8 cellular contexts compared by ENCODE assay signal in the genomic region with DNA sequence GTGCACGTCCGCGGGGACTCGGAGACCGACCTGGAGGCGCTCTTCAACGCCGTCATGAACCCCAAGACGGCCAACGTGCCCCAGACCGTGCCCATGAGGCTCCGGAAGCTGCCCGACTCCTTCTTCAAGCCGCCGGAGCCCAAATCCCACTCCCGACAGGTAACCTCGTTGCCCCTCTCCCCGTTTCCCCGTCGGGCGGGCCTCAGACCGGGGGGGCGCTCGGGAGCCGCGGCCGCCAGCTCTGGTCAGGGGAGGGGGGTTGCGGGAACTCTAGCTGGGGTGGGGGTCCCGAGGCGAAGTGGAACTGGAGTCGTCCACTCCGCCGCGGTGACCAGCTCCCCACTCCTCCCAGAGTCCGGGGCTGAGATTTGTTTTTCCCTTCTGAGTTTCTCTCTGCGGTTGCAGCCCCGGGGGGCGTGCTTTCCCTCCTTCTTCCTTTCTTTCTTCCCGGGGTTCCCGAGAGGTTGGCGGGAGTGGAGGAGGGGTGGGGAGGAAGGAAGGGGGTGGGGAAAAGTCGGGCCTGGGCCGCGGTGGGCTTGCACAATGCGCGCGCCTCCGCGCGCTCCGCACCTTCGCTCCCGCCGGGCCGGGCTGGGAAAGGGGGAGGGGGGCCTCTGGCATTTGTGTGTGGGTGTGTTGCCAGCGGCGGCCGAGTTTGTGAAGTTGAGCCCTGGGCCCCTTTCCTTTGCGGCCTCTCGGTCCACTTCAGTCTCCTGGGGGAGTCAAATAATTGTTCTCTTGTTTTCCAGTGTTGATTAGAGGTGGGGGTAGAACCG. TPM values are rescaled to one million over a fixed set of nuclear protein-coding genes. Genes with fewer than 3 reads are reported as not detected.
DNase-seq lines count a peak whose midpoint lies in the region; ATAC-seq lines count a peak whose summit lies in the region.

No MANE protein-coding gene starts in this region.

- H2AK5ac ChIP-seq in neuronal stem cell (ENCODE audit: low read depth, low read length), result peak overlapping the region; percentile 92

- H3K36me3 ChIP-seq in HUES48 (ENCODE audit: control insufficient read depth, insufficient read depth, low read length), result peaks cover 7% of the 10 kb centered on the region; the same call in 1 of the 2 replicates
- H3K36me3 ChIP-seq in neuronal stem cell (replicated peaks in 1 of 2; ENCODE audit: control insufficient read depth in 2 of 2, insufficient read depth in 2 of 2, low read length in 2 of 2), result peaks cover 2 to 20% of the 10 kb centered on the region in 2 donors

- H3K9ac ChIP-seq in HUES48 (ENCODE audit: low read depth, low read length) (peak overlapping the region; percentile 97), neuronal stem cell (ENCODE audit: low read depth, low read length, poor library complexity) (peak overlapping the region; percentile 97)

- H3K23ac ChIP-seq in neuronal stem cell (ENCODE audit: low read depth, low read length, poor library complexity), result peak overlapping the region; percentile 96

- peak overlapping the region; percentile 68 for H3K4me3 Mint-ChIP-seq in activated naive CD8-positive, alpha-beta T cell treated with anti-CD3 and anti-CD28 coated beads, Interleukin-2, amount 50 U/mL, for 24 hours

- H3K4me3 ChIP-seq in HUES48 (ENCODE audit: low read depth, low read length) (peak overlapping the region; percentile 80), neuronal stem cell (ENCODE audit: low read length in 2 of 2) (peak overlapping the region; percentile 58 to 92)

- WGBS in neuronal stem cell (ENCODE audit: extremely low coverage in 2 of 2, insufficient read length in 2 of 2, insufficient replicate concordance in 1 of 2), 2 donors, result no CpG with 5 or more reads among the region's 61 CpGs

- peaks cover 13% of the 10 kb centered on the region for H3K4me1 Mint-ChIP-seq in activated naive CD8-positive, alpha-beta T cell treated with anti-CD3 and anti-CD28 coated beads, Interleukin-2, amount 50 U/mL, for 24 hours

- H3K4ac ChIP-seq in neuronal stem cell (ENCODE audit: low read length), result peak overlapping the region; percentile 95

- H3K27ac Mint-ChIP-seq in activated naive CD8-positive, alpha-beta T cell treated with anti-CD3 and anti-CD28 coated beads, Interleukin-2, amount 50 U/mL, for 24 hours, result no peak overlapping the region

- no peaks in the 10 kb centered on the region for H3K27me3 ChIP-seq in HUES48 (ENCODE audit: control insufficient read depth, insufficient read depth, low read length)
- no peaks in the 10 kb centered on the region for H3K27me3 ChIP-seq in neuronal stem cell (ENCODE audit: control insufficient read depth in 3 of 3, insufficient read depth in 3 of 3, low read depth in 1 of 3, low read length in 3 of 3)

- peaks cover 63% of the 10 kb centered on the region for H3K27me3 Mint-ChIP-seq in activated naive CD8-positive, alpha-beta T cell treated with anti-CD3 and anti-CD28 coated beads, Interleukin-2, amount 50 U/mL, for 24 hours

- H3K4me1 ChIP-seq in HUES48 (ENCODE audit: control insufficient read depth, insufficient read depth, low read length) (peaks cover 47% of the 10 kb centered on the region), neuronal stem cell (ENCODE audit: control insufficient read depth in 2 of 2, insufficient read depth in 1 of 2, low read depth in 1 of 2, low read length in 2 of 2) (peaks cover 2 to 21% of the 10 kb centered on the region in 2 donors)

- ATAC-seq in activated naive CD8-positive, alpha-beta T cell treated with anti-CD3 and anti-CD28 coated beads, Interleukin-2, amount 50 U/mL, for 24 hours, result no peak
- ATAC-seq in HG02973 (IDR thresholded peaks at IDR 0.05; ENCODE audit: unreplicated experiment) (no peak), HG03159 (IDR thresholded peaks at IDR 0.05; ENCODE audit: unreplicated experiment) (no peak)

- peak overlapping the region; percentile 98 for H3K27ac ChIP-seq in HUES48 (ENCODE audit: low read depth, low read length)
- H3K27ac ChIP-seq in neuronal stem cell (replicated peaks; ENCODE audit: low read length), result peak overlapping the region; percentile 96

- H2BK120ac ChIP-seq in neuronal stem cell (ENCODE audit: low read depth, low read length), result peak overlapping the region; percentile 99

- peak overlapping the region; percentile 98 for H3K18ac ChIP-seq in neuronal stem cell (ENCODE audit: low read length)

- H2BK12ac ChIP-seq in neuronal stem cell (ENCODE audit: low read length), result peak overlapping the region; percentile 58

- no peaks in the 10 kb centered on the region for H3K79me1 ChIP-seq in neuronal stem cell (ENCODE audit: low read depth, low read length)

- H3K4me2 ChIP-seq in neuronal stem cell (ENCODE audit: insufficient read depth, low read length, poor library complexity, severe bottlenecking), result peak overlapping the region; percentile 69

- H3K14ac ChIP-seq in neuronal stem cell (ENCODE audit: low read length), result peak overlapping the region; percentile 97

- peak overlapping the region; percentile 99 for H2BK5ac ChIP-seq in neuronal stem cell (ENCODE audit: low read length)

- intact Hi-C loops in head of caudate nucleus (cut with DNase I), result no loop called here

- H3K36me3 Mint-ChIP-seq in activated naive CD8-positive, alpha-beta T cell treated with anti-CD3 and anti-CD28 coated beads, Interleukin-2, amount 50 U/mL, for 24 hours (ENCODE audit: low read depth), result no peaks in the 10 kb centered on the region

- H4K8ac ChIP-seq in neuronal stem cell (ENCODE audit: low read depth, low read length), result peak overlapping the region; percentile 65

- DNase-seq in D341Med (ENCODE audit: low spot score), result peak; percentile 52
- peak; percentile 11 for DNase-seq in activated naive CD8-positive, alpha-beta T cell treated with anti-CD3 and anti-CD28 coated beads, Interleukin-2, amount 50 U/mL, for 24 hours
- peak in 23 of 42 donors; percentile 10 to 62 (median 24) for DNase-seq in head of caudate nucleus
- DNase-seq in neuronal stem cell (ENCODE audit: low spot score), result peak; percentile 85
- no peak for DNase-seq in OCI-M2 (lab: John Stamatoyannopoulos, UW; ENCODE audit: unreplicated experiment)

- H3K9me3 ChIP-seq in HUES48 (ENCODE audit: control insufficient read depth, insufficient read depth, low read length) (no peaks in the 10 kb centered on the region), neuronal stem cell (replicated peaks in 1 of 2; ENCODE audit: control insufficient read depth in 2 of 2, insufficient read depth in 1 of 2, low read depth in 1 of 2, low read length in 2 of 2) (no peaks in the 10 kb centered on the region)

- peak overlapping the region; percentile 85 for H4K91ac ChIP-seq in neuronal stem cell (ENCODE audit: low read depth, low read length, poor library complexity)

- peak overlapping the region; percentile 99 for H2BK15ac ChIP-seq in neuronal stem cell (ENCODE audit: low read length)

- peak overlapping the region; percentile 98 for H2AFZ ChIP-seq in neuronal stem cell (ENCODE audit: low read length)

- H3K9me3 Mint-ChIP-seq in activated naive CD8-positive, alpha-beta T cell treated with anti-CD3 and anti-CD28 coated beads, Interleukin-2, amount 50 U/mL, for 24 hours, result no peaks in the 10 kb centered on the region

RNA-seq across cellular contexts. Expression of gene YAP1, which starts 1.0 kb away (rescaled TPM):
- polyA plus RNA-seq in neuronal stem cell (2013, experiment 1 of 2), result 46.6 TPM
- polyA plus RNA-seq in neuronal stem cell (2013, experiment 2 of 2), result 48.1 TPM
